ENCODE assay signal across 28 cellular contexts in the genomic region with DNA sequence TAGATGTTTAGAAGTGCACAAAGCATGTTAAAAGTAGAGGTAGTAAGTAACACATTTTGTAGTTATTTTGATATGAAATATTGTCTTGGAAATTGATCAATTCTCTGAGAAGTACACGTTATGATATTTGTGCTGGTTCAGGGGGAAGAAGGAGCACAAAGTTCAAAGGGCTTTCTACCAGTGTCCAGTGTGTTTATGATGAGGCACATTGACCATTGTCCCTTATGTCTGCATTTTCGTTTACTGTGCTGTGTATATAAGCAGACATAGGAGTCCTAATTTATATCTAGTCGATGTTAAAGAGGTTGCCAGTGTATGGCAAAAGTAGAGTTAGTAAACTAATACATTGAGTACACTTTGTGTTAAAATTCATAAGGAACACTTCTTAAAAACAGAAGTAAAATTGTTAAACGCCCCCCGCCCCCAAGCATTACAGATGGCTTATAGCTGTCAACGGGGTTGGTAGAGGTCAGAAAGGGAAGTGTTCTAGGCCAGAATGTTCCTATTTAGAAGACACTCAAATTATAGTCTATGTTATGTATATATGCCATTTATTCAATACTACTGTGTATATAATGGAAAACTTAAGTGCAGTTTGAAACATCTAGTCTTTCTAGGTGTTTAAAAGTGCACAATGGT. TPM values are rescaled to one million over a fixed set of nuclear protein-coding genes. Genes with fewer than 3 reads are reported as not detected.
"Had no signal": no experiment of that assay in that cellular context is flagged by ENCODE, and none has a peak within 500 bp of the region (broad histone marks: within the 10 kb centered on the region; RNA-seq: fewer than 3 reads in every experiment).

No MANE protein-coding gene starts in this region.

- DNase-seq: activated CD4-positive, alpha-beta T cell treated with anti-CD3 and anti-CD28 coated beads for 1 hour; activated CD4-positive, alpha-beta T cell treated with anti-CD3 and anti-CD28 coated beads, Interleukin-2, amount 10 ng/mL, durations not matched to agents 24 days and 14 days; activated CD4-positive, alpha-beta T cell treated with anti-CD3 and anti-CD28 coated beads, Interleukin-2, amount 50 U/mL, for 48 hours; activated CD8-positive, alpha-beta memory T cell treated with anti-CD3 and anti-CD28 coated beads, Interleukin-2, amount 10 ng/mL, durations not matched to agents 7 days and 5 days; activated effector memory CD4-positive, alpha-beta T cell treated with Interleukin-2 at 50 U/mL for 16 hours; activated naive CD4-positive, alpha-beta T cell; activated T-cell treated with anti-CD3 and anti-CD28 coated beads, Interleukin-2, amount 50 U/mL, for 24 hours; aorta; caudate nucleus; colonic mucosa; MM.1S; NCI-H1105; NCI-H1436; NCI-H1694 treated with DMSO at 0.1 percent for 48 hours; NCI-H2029 treated with DMSO at 0.1 percent for 48 hours; NCI-H345; NCI-H510A; NCI-H526 treated with DMSO at 0.1 percent for 48 hours; NCI-H82; SHP77 had no signal

- H3K27ac Mint-ChIP-seq: activated CD4-positive, alpha-beta T cell treated with anti-CD3 and anti-CD28 coated beads, Interleukin-2, amount 10 ng/mL, durations not matched to agents 24 days and 14 days; activated CD8-positive, alpha-beta memory T cell treated with anti-CD3 and anti-CD28 coated beads, Interleukin-2, amount 10 ng/mL, durations not matched to agents 7 days and 5 days; activated naive CD4-positive, alpha-beta T cell treated with anti-CD3 and anti-CD28 coated beads, Interleukin-2, amount 50 U/mL, for 24 hours; activated T-cell treated with anti-CD3 and anti-CD28 coated beads, Interleukin-2, amount 50 U/mL, for 24 hours; activated T-helper 1 cell treated with anti-CD3 and anti-CD28 coated beads, Interleukin-12 subunit alpha, Interleukin-12 subunit beta, Interleukin-2, Interleukin-4 antibody, amounts not matched to agents 30 ng/mL and 10 ng/mL and 1 ng/mL, durations not matched to agents 14 hours and 24 hours and 36 hours; T-helper 1 cell treated with Interleukin-12 subunit alpha and Interleukin-12 subunit beta and Interleukin-4 antibody, amounts not matched to agents 30 μg/mL and 1 μg/mL, for 36 hours; WTC11 had no signal

- H3K36me3 ChIP-seq: breast epithelium, colonic mucosa, SJSA1 had no signal

- H3K4me3 ChIP-seq: breast epithelium, colonic mucosa, SJSA1 had no signal

- H3K27me3 Mint-ChIP-seq: activated CD8-positive, alpha-beta memory T cell treated with anti-CD3 and anti-CD28 coated beads, Interleukin-2, amount 10 ng/mL, durations not matched to agents 7 days and 5 days; activated naive CD4-positive, alpha-beta T cell treated with anti-CD3 and anti-CD28 coated beads, Interleukin-2, amount 50 U/mL, for 24 hours; activated T-cell treated with anti-CD3 and anti-CD28 coated beads, Interleukin-2, amount 50 U/mL, for 24 hours had no signal

- H3K9me3 Mint-ChIP-seq: activated CD4-positive, alpha-beta T cell treated with anti-CD3 and anti-CD28 coated beads, Interleukin-2, amount 10 ng/mL, durations not matched to agents 24 days and 14 days; activated naive CD4-positive, alpha-beta T cell treated with anti-CD3 and anti-CD28 coated beads, Interleukin-2, amount 50 U/mL, for 24 hours; activated T-cell treated with anti-CD3 and anti-CD28 coated beads, Interleukin-2, amount 50 U/mL, for 24 hours; T-helper 1 cell treated with Interleukin-12 subunit alpha and Interleukin-12 subunit beta and Interleukin-4 antibody, amounts not matched to agents 30 μg/mL and 1 μg/mL, for 36 hours; WTC11 had no signal

- H3K27ac ChIP-seq: breast epithelium, colonic mucosa, SJSA1 had no signal

- ATAC-seq: activated CD8-positive, alpha-beta memory T cell treated with anti-CD3 and anti-CD28 coated beads, Interleukin-2, amount 10 ng/mL, durations not matched to agents 7 days and 5 days; SK-N-SH treated with all-trans-retinoic acid at 6 μM for 48 hours; WTC11 had no signal

- H3K4me3 Mint-ChIP-seq: activated CD4-positive, alpha-beta T cell treated with anti-CD3 and anti-CD28 coated beads, Interleukin-2, amount 10 ng/mL, durations not matched to agents 24 days and 14 days; activated CD8-positive, alpha-beta memory T cell treated with anti-CD3 and anti-CD28 coated beads, Interleukin-2, amount 10 ng/mL, durations not matched to agents 7 days and 5 days; activated naive CD4-positive, alpha-beta T cell treated with anti-CD3 and anti-CD28 coated beads, Interleukin-2, amount 50 U/mL, for 24 hours; activated T-cell treated with anti-CD3 and anti-CD28 coated beads, Interleukin-2, amount 50 U/mL, for 24 hours; activated T-helper 1 cell treated with anti-CD3 and anti-CD28 coated beads, Interleukin-12 subunit alpha, Interleukin-12 subunit beta, Interleukin-2, Interleukin-4 antibody, amounts not matched to agents 30 ng/mL and 10 ng/mL and 1 ng/mL, durations not matched to agents 14 hours and 24 hours and 36 hours; T-helper 1 cell treated with Interleukin-12 subunit alpha and Interleukin-12 subunit beta and Interleukin-4 antibody, amounts not matched to agents 30 μg/mL and 1 μg/mL, for 36 hours; WTC11 had no signal

- H3K4me1 ChIP-seq: breast epithelium, colonic mucosa had no signal

- H3K36me3 Mint-ChIP-seq: activated naive CD4-positive, alpha-beta T cell treated with anti-CD3 and anti-CD28 coated beads, Interleukin-2, amount 50 U/mL, for 24 hours; WTC11 had no signal

- H3K27me3 ChIP-seq: breast epithelium, colonic mucosa, SJSA1 had no signal

- H3K9me3 ChIP-seq: breast epithelium, colonic mucosa, SJSA1 had no signal

RNA-seq across cellular contexts. Expression of gene BTN1A1, which starts 24.7 kb away (rescaled TPM):
- total RNA-seq: activated CD8-positive, alpha-beta memory T cell treated with anti-CD3 and anti-CD28 coated beads, Interleukin-2, amount 10 ng/mL, durations not matched to agents 7 days and 5 days; activated T-helper 1 cell treated with anti-CD3 and anti-CD28 coated beads, Interleukin-12 subunit alpha, Interleukin-12 subunit beta, Interleukin-2, Interleukin-4 antibody, amounts not matched to agents 30 ng/mL and 10 ng/mL and 1 ng/mL, durations not matched to agents 14 hours and 24 hours and 36 hours; aorta; breast epithelium; cerebellum; colonic mucosa; SJSA1 had no signal
- polyA plus RNA-seq: aorta had no signal
